10 cellular contexts compared by ENCODE assay signal in the genomic region with DNA sequence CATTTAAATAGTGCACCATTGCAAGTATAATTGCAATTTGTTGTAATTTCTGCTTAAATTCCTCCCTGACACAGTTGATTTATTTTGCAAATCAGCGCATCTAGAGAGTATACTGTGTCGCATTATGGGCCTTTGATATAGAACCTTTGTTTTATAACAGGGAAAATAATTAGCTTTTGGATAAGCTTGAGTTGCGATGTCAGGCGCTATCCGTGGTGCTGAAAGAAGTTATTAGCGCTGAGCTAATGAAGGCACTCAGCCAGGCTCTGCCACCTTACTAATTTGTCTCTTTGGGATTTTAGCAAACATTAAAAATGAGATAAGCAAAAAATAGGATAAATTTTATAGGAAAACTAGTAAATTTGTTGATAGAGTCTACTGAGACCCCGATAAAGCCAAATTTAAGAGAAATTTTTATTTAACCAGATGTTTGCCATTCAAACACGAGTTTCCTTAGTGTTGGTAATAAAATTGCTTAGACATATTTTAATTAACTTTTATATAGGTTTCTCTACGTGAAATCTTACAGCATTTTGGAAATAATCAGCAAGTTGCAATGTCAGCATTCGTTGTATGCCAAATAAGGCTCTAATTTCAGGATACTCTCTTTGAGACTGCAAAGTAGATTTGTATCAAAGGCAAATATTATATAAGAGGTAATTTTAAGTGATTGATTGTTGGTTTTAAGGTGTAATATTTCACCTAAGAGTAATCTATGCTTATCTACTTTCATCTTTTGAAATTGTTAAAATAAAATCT.
DNase-seq lines count a peak whose midpoint lies in the region; ATAC-seq lines count a peak whose summit lies in the region.
"Had no signal": no experiment of that assay in that cellular context is flagged by ENCODE, and none has a peak within 500 bp of the region (broad histone marks: within the 10 kb centered on the region; RNA-seq: fewer than 3 reads in every experiment).

No MANE protein-coding gene starts in this region.

- H3K9ac ChIP-seq in adipocyte (ENCODE audit: low read length): no peak overlapping the region

- H3K4me1 ChIP-seq in adipocyte (ENCODE audit: control insufficient read depth, insufficient read depth, low read length): no peaks in the 10 kb centered on the region

- no peak overlapping the region for H3K4me3 ChIP-seq in Jurkat, Clone E6-1 (ENCODE audit: low read length)
- no peak overlapping the region for H3K4me3 ChIP-seq in adipocyte (ENCODE audit: low read length)

- H3K27me3 ChIP-seq in adipocyte (replicated peaks; ENCODE audit: control insufficient read depth, insufficient read depth, low read length): no peaks in the 10 kb centered on the region

- ATAC-seq in GM18907 (IDR thresholded peaks at IDR 0.05; ENCODE audit: unreplicated experiment): no peak

- no peaks in the 10 kb centered on the region for H3K9me3 ChIP-seq in adipocyte (ENCODE audit: control insufficient read depth, low read length)

- no peaks in the 10 kb centered on the region for H3K36me3 ChIP-seq in adipocyte (ENCODE audit: control insufficient read depth, insufficient read depth, low read length, severe bottlenecking)

- peak; percentile 3 for DNase-seq in Daoy (ENCODE audit: low read depth)
- peak; percentile 41 for DNase-seq in Jurkat, Clone E6-1 (ENCODE audit: low read depth, low spot score)
- DNase-seq in adipocyte (ENCODE audit: low read depth): peak; percentile 20
- DNase-seq in left kidney (ENCODE audit: low read depth, low spot score): peak; percentile 83
- no peak for DNase-seq in SKM-1 treated with dmso at 0.1 percent for 144 hours (lab: John Stamatoyannopoulos, UW; ENCODE audit: unreplicated experiment)
- DNase-seq in AG08395 (ENCODE audit: low spot score): no peak
- no peak for DNase-seq in HPDE6-E6E7 (ENCODE audit: extremely low spot score)
- DNase-seq: H9, NCI-H1092 treated with DMSO at 0.1 percent for 48 hours had no signal

Comparison
In these comparisons a context has a peak if more than half of its experiments do, and no peak if none do; other contexts are left out.
1. DNase-seq: peak in Daoy (single experiment), Jurkat, Clone E6-1 (single experiment), adipocyte (single experiment) and left kidney (single experiment); none in SKM-1 treated with dmso at 0.1 percent for 144 hours (single experiment), AG08395 (single experiment) and HPDE6-E6E7 (single experiment).